In genomic region chr6:37057128-37057471, GRCh38 we compare ENCODE assay signal across 1 cellular context.
TF ChIP-seq lines count a peak whose summit lies in the region.

No MANE protein-coding gene starts in this region.

TF ChIP-seq in K562, 482 proteins besides CTCF, POLR2A, EP300 and RAD21 (continued from another document):
- no peak for TF ChIP-seq ZNF609 (CRISPR knock-in tag; IDR thresholded peaks at IDR 0.05; ENCODE audit: borderline replicate concordance)
- TF ChIP-seq HNRNPH1 (optimal IDR thresholded peaks at IDR 0.05; ENCODE audit: low read depth, low read length), result no peak
